8 cellular contexts compared by ENCODE assay signal in genomic region chr1:23483327-23484252, GRCh38. TPM values are rescaled to one million over a fixed set of nuclear protein-coding genes. Genes with fewer than 3 reads are reported as not detected.
DNase-seq lines count a peak whose midpoint lies in the region; ATAC-seq and TF ChIP-seq lines count a peak whose summit lies in the region.

ASAP3 (minus strand) TSS chr1:23484179; CDS start chr1:23484133, 46 bp downstream.

- peak within 1 kb of the TSS; percentile 72 for H3K4me3 ChIP-seq in BLaER1
- peak within 1 kb of the TSS; percentile 56 for H3K4me3 ChIP-seq in HFF-Myc (replicated peaks; ENCODE audit: low read depth, low read length)
- H3K4me3 ChIP-seq in esophagus squamous epithelium: peak within 1 kb of the TSS; percentile 57 to 97 (median 90)
- peak within 1 kb of the TSS; percentile 60 to 84 for H3K4me3 ChIP-seq in muscle layer of duodenum (ENCODE audit: low read depth in 1 of 2, low read length in 2 of 2)

- DNase-seq in HFF-Myc (ENCODE audit: extremely low read depth, low read depth) (no peak), esophagus squamous epithelium (lab: John Stamatoyannopoulos, UW) (no peak), NCI-H2081 treated with DMSO at 0.1 percent for 48 hours (lab: John Stamatoyannopoulos, UW) (no peak)

- WGBS in esophagus squamous epithelium, 2 donors: 3% methylated on average over 22 to 28 of the region's 84 CpGs

- intact Hi-C loops in esophagus squamous epithelium (cut with DNase I): no loop called here

- H3K4me2 ChIP-seq in BLaER1: peak within 1 kb of the TSS; percentile 98

- TF ChIP-seq CTCF in HFF-Myc (IDR thresholded peaks at IDR 0.05; ENCODE audit: low read depth, low read length, missing control alignments) (no peak), esophagus squamous epithelium (IDR thresholded peaks at IDR 0.05) (peak in 2 of 6 experiments; percentile 10 to 35)

- H3K27ac ChIP-seq in BLaER1 (peak within 1 kb of the TSS; percentile 75), esophagus squamous epithelium (peak within 1 kb of the TSS; percentile 88 to 94 (median 91)), muscle layer of duodenum (ENCODE audit: low read length) (no peak within 1 kb of the TSS)

- peak; percentile 51 to 60 for ATAC-seq in activated CD4-positive, CD25-positive, alpha-beta regulatory T cell treated with anti-CD3 and anti-CD28 coated beads, Interleukin-2, amount 50 U/mL, for 24 hours
- no peak for ATAC-seq in HG03571 (IDR thresholded peaks at IDR 0.05; ENCODE audit: unreplicated experiment)
- ATAC-seq in GM18502 (IDR thresholded peaks at IDR 0.05; ENCODE audit: poor library complexity, unreplicated experiment): no peak

- H3K4me1 ChIP-seq in BLaER1 (peaks cover 24% of the 10 kb centered on the region), esophagus squamous epithelium (peaks cover 11 to 59% (median 18%) of the 10 kb centered on the region in 3 donors), muscle layer of duodenum (ENCODE audit: control insufficient read depth in 1 of 2, insufficient read depth in 2 of 2, low read length in 2 of 2) (peaks cover 0 to 29% of the 10 kb centered on the region in 2 donors)

- H3K36me3 ChIP-seq in BLaER1 (no peaks in the 10 kb centered on the region), esophagus squamous epithelium (no peaks in the 10 kb centered on the region), muscle layer of duodenum (ENCODE audit: control insufficient read depth in 1 of 2, insufficient read depth in 2 of 2, low read length in 2 of 2) (no peaks in the 10 kb centered on the region)

- H4K20me1 ChIP-seq in BLaER1: peaks cover 8% of the 10 kb centered on the region; the same call in 1 of the 2 replicates

- H3K9me3 ChIP-seq in BLaER1 (no peaks in the 10 kb centered on the region), esophagus squamous epithelium (no peaks in the 10 kb centered on the region), muscle layer of duodenum (ENCODE audit: control insufficient read depth in 1 of 2, low read length in 2 of 2) (no peaks in the 10 kb centered on the region)

- H3K27me3 ChIP-seq in BLaER1 (peaks cover 6% of the 10 kb centered on the region), esophagus squamous epithelium (no peaks in the 10 kb centered on the region), muscle layer of duodenum (ENCODE audit: low read depth, low read length) (no peaks in the 10 kb centered on the region)

- H3K9ac ChIP-seq in BLaER1: peak within 1 kb of the TSS; percentile 80

- peak in 1 of 4 donors; percentile 57 for TF ChIP-seq POLR2A in esophagus squamous epithelium (IDR thresholded peaks at IDR 0.05)

RNA-seq across cellular contexts. Expression of gene ASAP3, which starts in this region (rescaled TPM):
- total RNA-seq in esophagus squamous epithelium: 10 to 100 TPM; 17.6 to 39.0 (median 30.5) TPM

Comparison
In these comparisons a context has a peak if more than half of its experiments do, and no peak if none do; other contexts are left out.
1. ATAC-seq: peak in activated CD4-positive, CD25-positive, alpha-beta regulatory T cell treated with anti-CD3 and anti-CD28 coated beads, Interleukin-2, amount 50 U/mL, for 24 hours (2 of 2); none in HG03571 (single experiment) and GM18502 (single experiment).
2. Peak in every context shown above with its lines, with median percentiles within 50 percentile points of each other: H3K4me3 ChIP-seq.